In the genomic region with DNA sequence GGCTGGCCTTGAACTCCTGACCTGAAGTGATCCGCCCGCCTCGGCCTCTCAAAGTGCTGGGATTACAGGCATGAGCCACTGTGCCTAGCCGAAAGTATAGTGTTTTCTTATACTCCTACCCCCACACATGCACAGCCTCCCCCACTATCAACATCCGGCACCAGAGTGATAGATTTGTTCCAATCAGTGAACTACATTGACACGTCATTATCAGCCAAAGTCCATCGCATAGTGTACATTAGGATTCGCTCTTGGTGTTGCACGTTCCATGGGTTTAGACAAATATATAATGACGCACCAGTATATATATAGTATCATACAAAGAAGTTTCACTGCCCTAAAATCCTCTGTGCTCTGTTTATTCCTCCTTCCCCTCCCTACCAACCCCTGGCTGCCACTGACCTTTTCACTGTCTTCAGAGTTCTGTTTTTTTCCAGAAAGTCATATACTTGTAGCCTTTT, we compare ENCODE assay signal across 1 cellular context.
TF ChIP-seq lines count a peak whose summit lies in the region.

No MANE protein-coding gene starts in this region.

TF ChIP-seq in HepG2, 621 proteins besides CTCF, POLR2A, EP300 and RAD21 (continued from another document and continues in another):
- TF ChIP-seq, protein P1, sequence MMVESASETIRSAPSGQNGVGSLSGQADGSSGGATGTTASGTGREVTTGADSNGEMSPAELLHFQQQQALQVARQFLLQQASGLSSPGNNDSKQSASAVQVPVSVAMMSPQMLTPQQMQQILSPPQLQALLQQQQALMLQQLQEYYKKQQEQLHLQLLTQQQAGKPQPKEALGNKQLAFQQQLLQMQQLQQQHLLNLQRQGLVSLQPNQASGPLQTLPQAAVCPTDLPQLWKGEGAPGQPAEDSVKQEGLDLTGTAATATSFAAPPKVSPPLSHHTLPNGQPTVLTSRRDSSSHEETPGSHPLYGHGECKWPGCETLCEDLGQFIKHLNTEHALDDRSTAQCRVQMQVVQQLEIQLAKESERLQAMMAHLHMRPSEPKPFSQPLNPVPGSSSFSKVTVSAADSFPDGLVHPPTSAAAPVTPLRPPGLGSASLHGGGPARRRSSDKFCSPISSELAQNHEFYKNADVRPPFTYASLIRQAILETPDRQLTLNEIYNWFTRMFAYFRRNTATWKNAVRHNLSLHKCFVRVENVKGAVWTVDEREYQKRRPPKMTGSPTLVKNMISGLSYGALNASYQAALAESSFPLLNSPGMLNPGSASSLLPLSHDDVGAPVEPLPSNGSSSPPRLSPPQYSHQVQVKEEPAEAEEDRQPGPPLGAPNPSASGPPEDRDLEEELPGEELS (CRISPR knock-in tag; IDR thresholded peaks at IDR 0.05): peak; percentile 98
- TF ChIP-seq ZNF709 (CRISPR knock-in tag; IDR thresholded peaks at IDR 0.05) (no peak), NFE2L2 (IDR thresholded peaks at IDR 0.05; ENCODE audit: low read length) (no peak), GPN1 (CRISPR knock-in tag; IDR thresholded peaks at IDR 0.05; ENCODE audit: borderline replicate concordance) (no peak), SAP130 (CRISPR knock-in tag; IDR thresholded peaks at IDR 0.05; ENCODE audit: low read depth) (peak; percentile 92), XRCC5 (optimal IDR thresholded peaks at IDR 0.05; ENCODE audit: low read length) (no peak), ZNF260 (CRISPR knock-in tag; IDR thresholded peaks at IDR 0.05; ENCODE audit: borderline replicate concordance, low read depth) (no peak), STAT5B (CRISPR knock-in tag; IDR thresholded peaks at IDR 0.05) (no peak), CCAR2 (optimal IDR thresholded peaks at IDR 0.05; ENCODE audit: low read depth, low read length) (no peak), MED13 (CRISPR knock-in tag; IDR thresholded peaks at IDR 0.05) (peak; percentile 84; the same call in 1 of the 2 replicates), HCFC1 (IDR thresholded peaks at IDR 0.05; ENCODE audit: low read depth, low read length) (no peak; the same call in 1 of the 2 replicates), NR2C2 (CRISPR knock-in tag; IDR thresholded peaks at IDR 0.05; ENCODE audit: borderline replicate concordance) (peak; percentile 87), CEBPB (IDR thresholded peaks at IDR 0.05; ENCODE audit: borderline replicate concordance, low read depth, low read length) (peak; percentile 24; the same call in 1 of the 2 replicates), SATB2 (CRISPR knock-in tag; IDR thresholded peaks at IDR 0.05) (no peak), BCL6 (CRISPR knock-in tag; IDR thresholded peaks at IDR 0.05) (peak; percentile 60; the same call in 1 of the 2 replicates), ZNF746 (CRISPR knock-in tag; IDR thresholded peaks at IDR 0.05) (0 out of 2 replicates have a peak, but pooled peaks have one; percentile 38), ZKSCAN5 (CRISPR knock-in tag; IDR thresholded peaks at IDR 0.05) (no peak), PITX1 (CRISPR knock-in tag; IDR thresholded peaks at IDR 0.05) (peak; percentile 96), ZNF33A (CRISPR knock-in tag; IDR thresholded peaks at IDR 0.05; ENCODE audit: borderline replicate concordance) (no peak), ZNF441 (CRISPR knock-in tag; IDR thresholded peaks at IDR 0.05; ENCODE audit: borderline replicate concordance) (no peak), GTF2F1 (IDR thresholded peaks at IDR 0.05; ENCODE audit: low read length) (no peak), ZNF264 (CRISPR knock-in tag; IDR thresholded peaks at IDR 0.05) (no peak), ZNF605 (CRISPR knock-in tag; IDR thresholded peaks at IDR 0.05) (no peak)
- TF ChIP-seq, protein P2, sequence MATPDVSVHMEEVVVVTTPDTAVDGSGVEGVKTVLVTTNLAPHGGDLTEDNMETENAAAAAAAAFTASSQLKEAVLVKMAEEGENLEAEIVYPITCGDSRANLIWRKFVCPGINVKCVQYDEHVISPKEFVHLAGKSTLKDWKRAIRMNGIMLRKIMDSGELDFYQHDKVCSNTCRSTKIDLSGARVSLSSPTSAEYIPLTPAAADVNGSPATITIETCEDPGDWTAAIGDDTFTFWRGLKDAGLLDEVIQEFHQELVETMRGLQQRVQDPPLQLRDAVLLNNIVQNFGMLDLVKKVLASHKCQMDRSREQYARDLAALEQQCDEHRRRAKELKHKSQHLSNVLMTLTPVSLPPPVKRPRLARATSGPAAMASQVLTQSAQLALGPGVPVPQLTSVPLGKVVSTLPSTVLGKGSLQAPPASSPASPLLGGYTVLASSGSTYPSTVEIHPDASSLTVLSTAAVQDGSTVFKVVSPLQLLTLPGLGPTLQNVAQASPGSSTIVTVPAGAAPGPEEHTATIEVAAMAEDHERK (CRISPR knock-in tag; IDR thresholded peaks at IDR 0.05; ENCODE audit: low read depth): no peak
- TF ChIP-seq, protein P3, sequence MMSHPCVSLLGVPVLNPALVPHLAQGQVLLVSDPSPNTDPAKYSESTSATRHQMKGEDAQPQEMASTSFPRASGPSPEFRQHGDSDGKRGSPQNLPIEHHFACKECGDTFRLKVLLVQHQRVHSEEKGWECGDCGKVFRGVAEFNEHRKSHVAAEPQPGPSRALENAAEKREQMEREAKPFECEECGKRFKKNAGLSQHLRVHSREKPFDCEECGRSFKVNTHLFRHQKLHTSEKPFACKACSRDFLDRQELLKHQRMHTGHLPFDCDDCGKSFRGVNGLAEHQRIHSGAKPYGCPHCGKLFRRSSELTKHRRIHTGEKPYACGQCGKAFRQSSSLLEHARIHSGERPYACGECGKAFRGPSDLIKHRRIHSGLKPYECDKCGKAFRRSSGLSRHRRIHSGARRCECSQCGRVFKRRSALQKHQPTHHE (CRISPR knock-in tag; IDR thresholded peaks at IDR 0.05; ENCODE audit: borderline replicate concordance): peak; percentile 69; the same call in 1 of the 2 replicates
- TF ChIP-seq, protein P4, sequence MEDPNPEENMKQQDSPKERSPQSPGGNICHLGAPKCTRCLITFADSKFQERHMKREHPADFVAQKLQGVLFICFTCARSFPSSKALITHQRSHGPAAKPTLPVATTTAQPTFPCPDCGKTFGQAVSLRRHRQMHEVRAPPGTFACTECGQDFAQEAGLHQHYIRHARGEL (CRISPR knock-in tag; IDR thresholded peaks at IDR 0.05): no peak
- TF ChIP-seq, protein P5, sequence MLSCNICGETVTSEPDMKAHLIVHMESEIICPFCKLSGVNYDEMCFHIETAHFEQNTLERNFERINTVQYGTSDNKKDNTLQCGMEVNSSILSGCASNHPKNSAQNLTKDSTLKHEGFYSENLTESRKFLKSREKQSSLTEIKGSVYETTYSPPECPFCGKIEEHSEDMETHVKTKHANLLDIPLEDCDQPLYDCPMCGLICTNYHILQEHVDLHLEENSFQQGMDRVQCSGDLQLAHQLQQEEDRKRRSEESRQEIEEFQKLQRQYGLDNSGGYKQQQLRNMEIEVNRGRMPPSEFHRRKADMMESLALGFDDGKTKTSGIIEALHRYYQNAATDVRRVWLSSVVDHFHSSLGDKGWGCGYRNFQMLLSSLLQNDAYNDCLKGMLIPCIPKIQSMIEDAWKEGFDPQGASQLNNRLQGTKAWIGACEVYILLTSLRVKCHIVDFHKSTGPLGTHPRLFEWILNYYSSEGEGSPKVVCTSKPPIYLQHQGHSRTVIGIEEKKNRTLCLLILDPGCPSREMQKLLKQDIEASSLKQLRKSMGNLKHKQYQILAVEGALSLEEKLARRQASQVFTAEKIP (CRISPR knock-in tag; IDR thresholded peaks at IDR 0.05; ENCODE audit: borderline replicate concordance): no peak
- TF ChIP-seq, protein P6, sequence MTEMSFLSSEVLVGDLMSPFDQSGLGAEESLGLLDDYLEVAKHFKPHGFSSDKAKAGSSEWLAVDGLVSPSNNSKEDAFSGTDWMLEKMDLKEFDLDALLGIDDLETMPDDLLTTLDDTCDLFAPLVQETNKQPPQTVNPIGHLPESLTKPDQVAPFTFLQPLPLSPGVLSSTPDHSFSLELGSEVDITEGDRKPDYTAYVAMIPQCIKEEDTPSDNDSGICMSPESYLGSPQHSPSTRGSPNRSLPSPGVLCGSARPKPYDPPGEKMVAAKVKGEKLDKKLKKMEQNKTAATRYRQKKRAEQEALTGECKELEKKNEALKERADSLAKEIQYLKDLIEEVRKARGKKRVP (CRISPR knock-in tag; IDR thresholded peaks at IDR 0.05): peak in 1 of 2 experiments; percentile 85; a peak in 2 of 4 replicates
- TF ChIP-seq, protein P7, sequence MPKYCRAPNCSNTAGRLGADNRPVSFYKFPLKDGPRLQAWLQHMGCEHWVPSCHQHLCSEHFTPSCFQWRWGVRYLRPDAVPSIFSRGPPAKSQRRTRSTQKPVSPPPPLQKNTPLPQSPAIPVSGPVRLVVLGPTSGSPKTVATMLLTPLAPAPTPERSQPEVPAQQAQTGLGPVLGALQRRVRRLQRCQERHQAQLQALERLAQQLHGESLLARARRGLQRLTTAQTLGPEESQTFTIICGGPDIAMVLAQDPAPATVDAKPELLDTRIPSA (CRISPR knock-in tag; IDR thresholded peaks at IDR 0.05; ENCODE audit: borderline replicate concordance): no peak
- TF ChIP-seq, protein P8, sequence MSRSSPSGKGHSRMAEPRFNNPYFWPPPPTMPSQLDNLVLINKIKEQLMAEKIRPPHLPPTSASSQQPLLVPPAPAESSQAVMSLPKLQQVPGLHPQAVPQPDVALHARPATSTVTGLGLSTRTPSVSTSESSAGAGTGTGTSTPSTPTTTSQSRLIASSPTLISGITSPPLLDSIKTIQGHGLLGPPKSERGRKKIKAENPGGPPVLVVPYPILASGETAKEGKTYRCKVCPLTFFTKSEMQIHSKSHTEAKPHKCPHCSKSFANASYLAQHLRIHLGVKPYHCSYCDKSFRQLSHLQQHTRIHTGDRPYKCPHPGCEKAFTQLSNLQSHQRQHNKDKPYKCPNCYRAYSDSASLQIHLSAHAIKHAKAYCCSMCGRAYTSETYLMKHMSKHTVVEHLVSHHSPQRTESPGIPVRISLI (CRISPR knock-in tag; IDR thresholded peaks at IDR 0.05; ENCODE audit: borderline replicate concordance): peak; percentile 87; the same call in 1 of the 2 replicates
- TF ChIP-seq, protein P9, sequence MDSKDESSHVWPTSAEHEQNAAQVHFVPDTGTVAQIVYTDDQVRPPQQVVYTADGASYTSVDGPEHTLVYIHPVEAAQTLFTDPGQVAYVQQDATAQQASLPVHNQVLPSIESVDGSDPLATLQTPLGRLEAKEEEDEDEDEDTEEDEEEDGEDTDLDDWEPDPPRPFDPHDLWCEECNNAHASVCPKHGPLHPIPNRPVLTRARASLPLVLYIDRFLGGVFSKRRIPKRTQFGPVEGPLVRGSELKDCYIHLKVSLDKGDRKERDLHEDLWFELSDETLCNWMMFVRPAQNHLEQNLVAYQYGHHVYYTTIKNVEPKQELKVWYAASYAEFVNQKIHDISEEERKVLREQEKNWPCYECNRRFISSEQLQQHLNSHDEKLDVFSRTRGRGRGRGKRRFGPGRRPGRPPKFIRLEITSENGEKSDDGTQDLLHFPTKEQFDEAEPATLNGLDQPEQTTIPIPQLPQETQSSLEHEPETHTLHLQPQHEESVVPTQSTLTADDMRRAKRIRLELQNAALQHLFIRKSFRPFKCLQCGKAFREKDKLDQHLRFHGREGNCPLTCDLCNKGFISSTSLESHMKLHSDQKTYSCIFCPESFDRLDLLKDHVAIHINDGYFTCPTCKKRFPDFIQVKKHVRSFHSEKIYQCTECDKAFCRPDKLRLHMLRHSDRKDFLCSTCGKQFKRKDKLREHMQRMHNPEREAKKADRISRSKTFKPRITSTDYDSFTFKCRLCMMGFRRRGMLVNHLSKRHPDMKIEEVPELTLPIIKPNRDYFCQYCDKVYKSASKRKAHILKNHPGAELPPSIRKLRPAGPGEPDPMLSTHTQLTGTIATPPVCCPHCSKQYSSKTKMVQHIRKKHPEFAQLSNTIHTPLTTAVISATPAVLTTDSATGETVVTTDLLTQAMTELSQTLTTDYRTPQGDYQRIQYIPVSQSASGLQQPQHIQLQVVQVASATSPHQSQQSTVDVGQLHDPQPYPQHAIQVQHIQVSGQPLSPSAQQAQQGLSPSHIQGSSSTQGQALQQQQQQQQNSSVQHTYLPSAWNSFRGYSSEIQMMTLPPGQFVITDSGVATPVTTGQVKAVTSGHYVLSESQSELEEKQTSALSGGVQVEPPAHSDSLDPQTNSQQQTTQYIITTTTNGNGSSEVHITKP (CRISPR knock-in tag; IDR thresholded peaks at IDR 0.05; ENCODE audit: low read depth): 0 out of 2 replicates have a peak, but pooled peaks have one; percentile 40
- TF ChIP-seq, protein P10, sequence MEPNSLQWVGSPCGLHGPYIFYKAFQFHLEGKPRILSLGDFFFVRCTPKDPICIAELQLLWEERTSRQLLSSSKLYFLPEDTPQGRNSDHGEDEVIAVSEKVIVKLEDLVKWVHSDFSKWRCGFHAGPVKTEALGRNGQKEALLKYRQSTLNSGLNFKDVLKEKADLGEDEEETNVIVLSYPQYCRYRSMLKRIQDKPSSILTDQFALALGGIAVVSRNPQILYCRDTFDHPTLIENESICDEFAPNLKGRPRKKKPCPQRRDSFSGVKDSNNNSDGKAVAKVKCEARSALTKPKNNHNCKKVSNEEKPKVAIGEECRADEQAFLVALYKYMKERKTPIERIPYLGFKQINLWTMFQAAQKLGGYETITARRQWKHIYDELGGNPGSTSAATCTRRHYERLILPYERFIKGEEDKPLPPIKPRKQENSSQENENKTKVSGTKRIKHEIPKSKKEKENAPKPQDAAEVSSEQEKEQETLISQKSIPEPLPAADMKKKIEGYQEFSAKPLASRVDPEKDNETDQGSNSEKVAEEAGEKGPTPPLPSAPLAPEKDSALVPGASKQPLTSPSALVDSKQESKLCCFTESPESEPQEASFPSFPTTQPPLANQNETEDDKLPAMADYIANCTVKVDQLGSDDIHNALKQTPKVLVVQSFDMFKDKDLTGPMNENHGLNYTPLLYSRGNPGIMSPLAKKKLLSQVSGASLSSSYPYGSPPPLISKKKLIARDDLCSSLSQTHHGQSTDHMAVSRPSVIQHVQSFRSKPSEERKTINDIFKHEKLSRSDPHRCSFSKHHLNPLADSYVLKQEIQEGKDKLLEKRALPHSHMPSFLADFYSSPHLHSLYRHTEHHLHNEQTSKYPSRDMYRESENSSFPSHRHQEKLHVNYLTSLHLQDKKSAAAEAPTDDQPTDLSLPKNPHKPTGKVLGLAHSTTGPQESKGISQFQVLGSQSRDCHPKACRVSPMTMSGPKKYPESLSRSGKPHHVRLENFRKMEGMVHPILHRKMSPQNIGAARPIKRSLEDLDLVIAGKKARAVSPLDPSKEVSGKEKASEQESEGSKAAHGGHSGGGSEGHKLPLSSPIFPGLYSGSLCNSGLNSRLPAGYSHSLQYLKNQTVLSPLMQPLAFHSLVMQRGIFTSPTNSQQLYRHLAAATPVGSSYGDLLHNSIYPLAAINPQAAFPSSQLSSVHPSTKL (CRISPR knock-in tag; IDR thresholded peaks at IDR 0.05): peak; percentile 90
- TF ChIP-seq, protein P11, sequence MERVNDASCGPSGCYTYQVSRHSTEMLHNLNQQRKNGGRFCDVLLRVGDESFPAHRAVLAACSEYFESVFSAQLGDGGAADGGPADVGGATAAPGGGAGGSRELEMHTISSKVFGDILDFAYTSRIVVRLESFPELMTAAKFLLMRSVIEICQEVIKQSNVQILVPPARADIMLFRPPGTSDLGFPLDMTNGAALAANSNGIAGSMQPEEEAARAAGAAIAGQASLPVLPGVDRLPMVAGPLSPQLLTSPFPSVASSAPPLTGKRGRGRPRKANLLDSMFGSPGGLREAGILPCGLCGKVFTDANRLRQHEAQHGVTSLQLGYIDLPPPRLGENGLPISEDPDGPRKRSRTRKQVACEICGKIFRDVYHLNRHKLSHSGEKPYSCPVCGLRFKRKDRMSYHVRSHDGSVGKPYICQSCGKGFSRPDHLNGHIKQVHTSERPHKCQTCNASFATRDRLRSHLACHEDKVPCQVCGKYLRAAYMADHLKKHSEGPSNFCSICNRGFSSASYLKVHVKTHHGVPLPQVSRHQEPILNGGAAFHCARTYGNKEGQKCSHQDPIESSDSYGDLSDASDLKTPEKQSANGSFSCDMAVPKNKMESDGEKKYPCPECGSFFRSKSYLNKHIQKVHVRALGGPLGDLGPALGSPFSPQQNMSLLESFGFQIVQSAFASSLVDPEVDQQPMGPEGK (CRISPR knock-in tag; IDR thresholded peaks at IDR 0.05): peak; percentile 98
- TF ChIP-seq, protein P12, sequence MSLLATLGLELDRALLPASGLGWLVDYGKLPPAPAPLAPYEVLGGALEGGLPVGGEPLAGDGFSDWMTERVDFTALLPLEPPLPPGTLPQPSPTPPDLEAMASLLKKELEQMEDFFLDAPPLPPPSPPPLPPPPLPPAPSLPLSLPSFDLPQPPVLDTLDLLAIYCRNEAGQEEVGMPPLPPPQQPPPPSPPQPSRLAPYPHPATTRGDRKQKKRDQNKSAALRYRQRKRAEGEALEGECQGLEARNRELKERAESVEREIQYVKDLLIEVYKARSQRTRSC (CRISPR knock-in tag; IDR thresholded peaks at IDR 0.05; ENCODE audit: low read depth): no peak
